In genomic region chr17:71546369-71546864, GRCh38 we compare ENCODE assay signal across 36 cellular contexts.
"Had no signal": no experiment of that assay in that cellular context is flagged by ENCODE, and none has a peak within 500 bp of the region (broad histone marks: within the 10 kb centered on the region; RNA-seq: fewer than 3 reads in every experiment).

No MANE protein-coding gene starts in this region.

- H3K36me3 Mint-ChIP-seq: activated CD4-positive, alpha-beta memory T cell treated with anti-CD3 and anti-CD28 coated beads for 36 hours; activated naive CD4-positive, alpha-beta T cell treated with anti-CD3 and anti-CD28 coated beads, Interleukin-2, amount 10 ng/mL, durations not matched to agents 7 days and 5 days; activated naive CD4-positive, alpha-beta T cell treated with anti-CD3 and anti-CD28 coated beads, Interleukin-2, amount 50 U/mL, for 24 hours; activated naive CD8-positive, alpha-beta T cell; activated naive CD8-positive, alpha-beta T cell treated with anti-CD3 and anti-CD28 coated beads, Interleukin-2, amount 10 ng/mL, durations not matched to agents 7 days and 5 days had no signal

- ATAC-seq: activated CD8-positive, alpha-beta T cell treated with anti-CD3 and anti-CD28 coated beads for 36 hours; activated naive CD8-positive, alpha-beta T cell treated with anti-CD3 and anti-CD28 coated beads, Interleukin-2, amount 50 U/mL, for 24 hours; activated T-cell treated with anti-CD3 and anti-CD28 coated beads, Interleukin-2, amount 50 U/mL, for 4 hours; activated T-cell treated with anti-CD3 and anti-CD28 coated beads, Interleukin-2, amount 50 U/mL, for 72 hours; activated T-helper 17 cell treated with anti-CD3 and anti-CD28 coated beads, Interleukin-2, amount 50 U/mL, for 72 hours; body of pancreas had no signal

- H3K27me3 Mint-ChIP-seq: activated B cell treated with CpG ODN at 0.5 μM for 24 hours; activated CD4-positive, alpha-beta memory T cell treated with anti-CD3 and anti-CD28 coated beads for 36 hours; activated CD4-positive, alpha-beta T cell treated with anti-CD3 and anti-CD28 coated beads, Interleukin-2, amount 10 ng/mL, durations not matched to agents 24 days and 14 days; activated CD8-positive, alpha-beta T cell treated with anti-CD3 and anti-CD28 coated beads for 36 hours; activated naive CD4-positive, alpha-beta T cell treated with anti-CD3 and anti-CD28 coated beads, Interleukin-2, amount 10 ng/mL, durations not matched to agents 7 days and 5 days; activated naive CD8-positive, alpha-beta T cell; activated naive CD8-positive, alpha-beta T cell treated with anti-CD3 and anti-CD28 coated beads, Interleukin-2, amount 10 ng/mL, durations not matched to agents 7 days and 5 days; activated naive CD8-positive, alpha-beta T cell treated with anti-CD3 and anti-CD28 coated beads, Interleukin-2, amount 50 U/mL, for 24 hours; activated T-helper 17 cell treated with anti-CD3 and anti-CD28 coated beads, Interleukin-2, amount 50 U/mL, for 72 hours had no signal

- H3K9me3 Mint-ChIP-seq: activated CD4-positive, alpha-beta T cell treated with anti-CD3 and anti-CD28 coated beads, Interleukin-2, amount 10 ng/mL, durations not matched to agents 24 days and 14 days; activated T-cell treated with anti-CD3 and anti-CD28 coated beads, Interleukin-2, amount 50 U/mL, for 4 hours; activated T-helper 17 cell treated with anti-CD3 and anti-CD28 coated beads, Interleukin-2, amount 50 U/mL, for 72 hours had no signal

- DNase-seq: activated B cell treated with CpG ODN at 0.5 μM for 24 hours; activated CD4-positive, alpha-beta memory T cell treated with anti-CD3 and anti-CD28 coated beads for 36 hours; activated CD4-positive, alpha-beta T cell treated with anti-CD3 and anti-CD28 coated beads for 4 hours; activated CD4-positive, alpha-beta T cell treated with anti-CD3 and anti-CD28 coated beads, Interleukin-2, amount 10 ng/mL, durations not matched to agents 24 days and 14 days; activated CD4-positive, alpha-beta T cell treated with anti-CD3 and anti-CD28 coated beads, Interleukin-2, amount 50 U/mL, for 1 hour; activated CD4-positive, alpha-beta T cell treated with anti-CD3 and anti-CD28 coated beads, Interleukin-2, amount 50 U/mL, for 4 hours; activated CD4-positive, CD25-positive, alpha-beta regulatory T cell treated with anti-CD3 and anti-CD28 coated beads, Interleukin-2, amount 50 U/mL, for 72 hours; activated CD8-positive, alpha-beta memory T cell treated with anti-CD3 and anti-CD28 coated beads, Interleukin-2, amount 50 U/mL, for 4 hours; activated CD8-positive, alpha-beta T cell treated with anti-CD3 and anti-CD28 coated beads for 36 hours; activated effector memory CD4-positive, alpha-beta T cell treated with anti-CD3 and anti-CD28 coated beads, Interleukin-2, amount 50 U/mL, for 16 hours; activated gamma-delta T cell treated with Interleukin-2 at 50 U/mL for 16 hours; activated naive CD4-positive, alpha-beta T cell; activated naive CD4-positive, alpha-beta T cell treated with anti-CD3 and anti-CD28 coated beads, Interleukin-2, amount 10 ng/mL, durations not matched to agents 7 days and 5 days; activated naive CD8-positive, alpha-beta T cell treated with anti-CD3 and anti-CD28 coated beads, Interleukin-2, amount 10 ng/mL, durations not matched to agents 7 days and 5 days; activated naive CD8-positive, alpha-beta T cell treated with anti-CD3 and anti-CD28 coated beads, Interleukin-2, amount 50 U/mL, for 24 hours; activated T-cell treated with anti-CD3 and anti-CD28 coated beads for 4 hours; activated T-cell treated with anti-CD3 and anti-CD28 coated beads, Interleukin-2, amount 50 U/mL, for 1 hour; activated T-cell treated with anti-CD3 and anti-CD28 coated beads, Interleukin-2, amount 50 U/mL, for 4 hours; activated T-cell treated with anti-CD3 and anti-CD28 coated beads, Interleukin-2, amount 50 U/mL, for 72 hours; amygdala; anterior cingulate cortex; body of pancreas; brain microvascular endothelial cell; central memory CD4-positive, alpha-beta T cell; T-helper 2 cell; T-helper 9 cell had no signal

- FAIRE-seq: TTC549 had no signal

- H3K27ac ChIP-seq: ascending aorta, body of pancreas, brain microvascular endothelial cell, breast epithelium, VCaP had no signal

- H3K4me1 ChIP-seq: ascending aorta, body of pancreas, breast epithelium had no signal

- H3K27ac Mint-ChIP-seq: activated B cell treated with CpG ODN at 0.5 μM for 24 hours; activated CD4-positive, alpha-beta memory T cell treated with anti-CD3 and anti-CD28 coated beads for 36 hours; activated CD4-positive, alpha-beta T cell treated with anti-CD3 and anti-CD28 coated beads, Interleukin-2, amount 10 ng/mL, durations not matched to agents 24 days and 14 days; activated CD8-positive, alpha-beta T cell treated with anti-CD3 and anti-CD28 coated beads for 36 hours; activated naive CD4-positive, alpha-beta T cell treated with anti-CD3 and anti-CD28 coated beads, Interleukin-2, amount 10 ng/mL, durations not matched to agents 7 days and 5 days; activated naive CD4-positive, alpha-beta T cell treated with anti-CD3 and anti-CD28 coated beads, Interleukin-2, amount 50 U/mL, for 24 hours; activated naive CD8-positive, alpha-beta T cell; activated naive CD8-positive, alpha-beta T cell treated with anti-CD3 and anti-CD28 coated beads, Interleukin-2, amount 10 ng/mL, durations not matched to agents 7 days and 5 days; activated naive CD8-positive, alpha-beta T cell treated with anti-CD3 and anti-CD28 coated beads, Interleukin-2, amount 50 U/mL, for 24 hours; activated T-cell treated with anti-CD3 and anti-CD28 coated beads, Interleukin-2, amount 50 U/mL, for 72 hours; activated T-helper 1 cell treated with anti-CD3 and anti-CD28 coated beads, Interleukin-12 subunit alpha, Interleukin-12 subunit beta, Interleukin-2, Interleukin-4 antibody, amounts not matched to agents 30 ng/mL and 10 ng/mL and 1 ng/mL, durations not matched to agents 14 hours and 24 hours and 36 hours; activated T-helper 17 cell treated with anti-CD3 and anti-CD28 coated beads, Interleukin-2, amount 50 U/mL, for 72 hours; T-helper 1 cell treated with Interleukin-12 subunit alpha and Interleukin-12 subunit beta and Interleukin-4 antibody, amounts not matched to agents 30 μg/mL and 1 μg/mL, for 36 hours; T-helper 2 cell treated with Interferon-gamma antibody and Interleukin-4, amounts not matched to agents 5 μg/mL and 100 μg/mL, for 36 hours had no signal

- H3K4me3 Mint-ChIP-seq: activated B cell treated with CpG ODN at 0.5 μM for 24 hours; activated CD4-positive, alpha-beta memory T cell treated with anti-CD3 and anti-CD28 coated beads for 36 hours; activated CD4-positive, alpha-beta T cell treated with anti-CD3 and anti-CD28 coated beads, Interleukin-2, amount 10 ng/mL, durations not matched to agents 24 days and 14 days; activated CD8-positive, alpha-beta T cell treated with anti-CD3 and anti-CD28 coated beads for 36 hours; activated naive CD4-positive, alpha-beta T cell treated with anti-CD3 and anti-CD28 coated beads, Interleukin-2, amount 10 ng/mL, durations not matched to agents 7 days and 5 days; activated naive CD4-positive, alpha-beta T cell treated with anti-CD3 and anti-CD28 coated beads, Interleukin-2, amount 50 U/mL, for 24 hours; activated naive CD8-positive, alpha-beta T cell; activated naive CD8-positive, alpha-beta T cell treated with anti-CD3 and anti-CD28 coated beads, Interleukin-2, amount 10 ng/mL, durations not matched to agents 7 days and 5 days; activated naive CD8-positive, alpha-beta T cell treated with anti-CD3 and anti-CD28 coated beads, Interleukin-2, amount 50 U/mL, for 24 hours; activated T-cell treated with anti-CD3 and anti-CD28 coated beads, Interleukin-2, amount 50 U/mL, for 4 hours; activated T-cell treated with anti-CD3 and anti-CD28 coated beads, Interleukin-2, amount 50 U/mL, for 72 hours; activated T-helper 1 cell treated with anti-CD3 and anti-CD28 coated beads, Interleukin-12 subunit alpha, Interleukin-12 subunit beta, Interleukin-2, Interleukin-4 antibody, amounts not matched to agents 30 ng/mL and 10 ng/mL and 1 ng/mL, durations not matched to agents 14 hours and 24 hours and 36 hours; activated T-helper 17 cell treated with anti-CD3 and anti-CD28 coated beads, Interleukin-2, amount 50 U/mL, for 72 hours; T-helper 1 cell treated with Interleukin-12 subunit alpha and Interleukin-12 subunit beta and Interleukin-4 antibody, amounts not matched to agents 30 μg/mL and 1 μg/mL, for 36 hours; T-helper 2 cell treated with Interferon-gamma antibody and Interleukin-4, amounts not matched to agents 5 μg/mL and 100 μg/mL, for 36 hours had no signal

- H3K4me3 ChIP-seq: ascending aorta, body of pancreas, breast epithelium had no signal

- H3K4me1 Mint-ChIP-seq: activated B cell treated with CpG ODN at 0.5 μM for 24 hours; activated CD4-positive, alpha-beta T cell treated with anti-CD3 and anti-CD28 coated beads, Interleukin-2, amount 10 ng/mL, durations not matched to agents 24 days and 14 days; activated naive CD4-positive, alpha-beta T cell treated with anti-CD3 and anti-CD28 coated beads, Interleukin-2, amount 10 ng/mL, durations not matched to agents 7 days and 5 days; activated naive CD4-positive, alpha-beta T cell treated with anti-CD3 and anti-CD28 coated beads, Interleukin-2, amount 50 U/mL, for 24 hours; activated naive CD8-positive, alpha-beta T cell treated with anti-CD3 and anti-CD28 coated beads, Interleukin-2, amount 10 ng/mL, durations not matched to agents 7 days and 5 days; activated naive CD8-positive, alpha-beta T cell treated with anti-CD3 and anti-CD28 coated beads, Interleukin-2, amount 50 U/mL, for 24 hours; activated T-helper 17 cell treated with anti-CD3 and anti-CD28 coated beads, Interleukin-2, amount 50 U/mL, for 72 hours had no signal

- H3K27me3 ChIP-seq: ascending aorta, body of pancreas, brain microvascular endothelial cell, breast epithelium had no signal

- H3K36me3 ChIP-seq: ascending aorta, brain microvascular endothelial cell, breast epithelium had no signal

- H3K9me3 ChIP-seq: ascending aorta, body of pancreas, breast epithelium had no signal
